Comparison of ENCODE assay signal across 9 cellular contexts in genomic region chr9:98971168-98971914, GRCh38. TPM values are rescaled to one million over a fixed set of nuclear protein-coding genes. Genes with fewer than 3 reads are reported as not detected.
A peak's percentile ranks its signal among the peaks of the same experiment; 100 is the strongest.
DNase-seq lines count a peak whose midpoint lies in the region; ATAC-seq and TF ChIP-seq lines count a peak whose summit lies in the region.
"Had no signal": no experiment of that assay in that cellular context is flagged by ENCODE, and none has a peak within 500 bp of the region (broad histone marks: within the 10 kb centered on the region; RNA-seq: fewer than 3 reads in every experiment).

No MANE protein-coding gene starts in this region.

- TF ChIP-seq CTCF in HEK293 (tag by site-specific recombination; IDR thresholded peaks at IDR 0.05): no peak
- TF ChIP-seq CTCF in gastrocnemius medialis (IDR thresholded peaks at IDR 0.05 in 4 of 5, conservative IDR thresholded peaks at IDR 0.05 in 1 of 5): no peak

- H3K9me3 ChIP-seq in HEK293 (ENCODE audit: control insufficient read depth, insufficient read depth, low read depth, low read length) (no peaks in the 10 kb centered on the region), adipocyte (ENCODE audit: control insufficient read depth, low read length) (no peaks in the 10 kb centered on the region), gastrocnemius medialis (no peaks in the 10 kb centered on the region)

- ATAC-seq in Right ventricle myocardium inferior: peak; percentile 43
- no peak for ATAC-seq in gastrocnemius medialis
- ATAC-seq in HG03571 (IDR thresholded peaks at IDR 0.05; ENCODE audit: unreplicated experiment): no peak
- ATAC-seq in stimulated activated naive CD8-positive, alpha-beta T cell treated with anti-CD3 and anti-CD28 coated beads, Interleukin-15, Interleukin-2, amounts not matched to agents 100 U/mL and 50 U/mL, for 24 hours: no peak

- CTCF ChIA-PET in HEK293 (lab: Yijun Ruan, JAX): interaction anchor here (0.6 to 5.5 kb wide), 3 partner anchors 26 to 122 kb away, joined by 3 to 51 read pairs (median 4); no protein-coding TSS in a partner anchor

- H3K4me1 ChIP-seq in HEK293 (ENCODE audit: control insufficient read depth, insufficient read depth, low read length) (no peaks in the 10 kb centered on the region), adipocyte (ENCODE audit: control insufficient read depth, insufficient read depth, low read length) (peaks cover 19% of the 10 kb centered on the region), gastrocnemius medialis (peaks cover 16 to 26% of the 10 kb centered on the region in 2 donors)

- H3K36me3 ChIP-seq in HEK293 (ENCODE audit: control insufficient read depth in 2 of 2, insufficient read depth in 1 of 2, low read length in 2 of 2): no peaks in the 10 kb centered on the region
- H3K36me3 ChIP-seq in adipocyte (ENCODE audit: control insufficient read depth, insufficient read depth, low read length, severe bottlenecking): peaks cover 3% of the 10 kb centered on the region
- H3K36me3 ChIP-seq in gastrocnemius medialis: no peaks in the 10 kb centered on the region

- no peak for TF ChIP-seq POLR2A in gastrocnemius medialis (IDR thresholded peaks at IDR 0.05)

- intact Hi-C loops in Right ventricle myocardium inferior (cut with DNase I) (loop anchor here (10.0 kb wide), 1 partner anchor 173 kb away; no protein-coding TSS in a partner anchor), gastrocnemius medialis (cut with DNase I; ENCODE audit: low total_unique reads) (no loop called here)

- H3K27ac ChIP-seq in HEK293 (ENCODE audit: extremely low read depth, low read depth, low read length) (no peak overlapping the region), gastrocnemius medialis (peak overlapping the region; percentile 39 to 74 (median 60))

- H3K9ac ChIP-seq in adipocyte (ENCODE audit: low read length): no peak overlapping the region

- POLR2A ChIA-PET in HEK293 (lab: Yijun Ruan, JAX): interaction anchor here (0.6 kb wide), 1 partner anchor 28 kb away, joined by 3 read pairs; no protein-coding TSS in a partner anchor

- H3K27me3 ChIP-seq in adipocyte (replicated peaks; ENCODE audit: control insufficient read depth, insufficient read depth, low read length): peaks cover 22% of the 10 kb centered on the region
- H3K27me3 ChIP-seq in gastrocnemius medialis: peaks cover 0 to 3% (median 0%) of the 10 kb centered on the region in 3 donors

- H3K4me3 ChIP-seq in HEK293 (ENCODE audit: low read depth, low read length) (no peak overlapping the region), adipocyte (ENCODE audit: low read length) (no peak overlapping the region), gastrocnemius medialis (no peak overlapping the region)

- DNase-seq in adipocyte (ENCODE audit: low read depth) (peak; percentile 71), Right ventricle myocardium inferior (ENCODE audit: missing footprints) (no peak), gastrocnemius medialis (no peak), DMS153 treated with DMSO at 0.1 percent for 48 hours (lab: John Stamatoyannopoulos, UW; ENCODE audit: unreplicated experiment) (no peak), HT-29 (ENCODE audit: low spot score) (no peak)
- no peak for DNase-seq in stimulated activated naive CD8-positive, alpha-beta T cell treated with anti-CD3 and anti-CD28 coated beads, Interleukin-15, Interleukin-2, amounts not matched to agents 100 U/mL and 50 U/mL, for 24 hours
- DNase-seq: NCI-H524 treated with DMSO at 0.1 percent for 48 hours had no signal

- in situ Hi-C loops in gastrocnemius medialis (cut with MboI; ENCODE audit: low sequenced_read_pairs in 4 of 4): no loop called here

TF ChIP-seq in HEK293, 187 proteins besides CTCF, POLR2A, EP300 and RAD21:
- TF ChIP-seq ZNF629 (tag by site-specific recombination; IDR thresholded peaks at IDR 0.05) (peak; percentile 50; the same call in 1 of the 2 replicates), ZNF23 (tag by site-specific recombination; IDR thresholded peaks at IDR 0.05; ENCODE audit: borderline replicate concordance) (no peak), ZNF660 (tag by site-specific recombination; IDR thresholded peaks at IDR 0.05) (peak; percentile 48), KLF10 (tag by site-specific recombination; IDR thresholded peaks at IDR 0.05) (0 out of 2 replicates have a peak, but pooled peaks have one; percentile 27), PATZ1 (tag by site-specific recombination; IDR thresholded peaks at IDR 0.05) (peak; percentile 20; the same call in 1 of the 2 replicates)

RNA-seq across cellular contexts. Expression of gene COL15A1, which starts 27.6 kb away (rescaled TPM):
- total RNA-seq in Right ventricle myocardium inferior: 58.3 TPM
- total RNA-seq in gastrocnemius medialis: 1 to 10 TPM; 4.0 to 7.8 (median 6.8) TPM
- not detected in 2 replicates for total RNA-seq in HT-29 (2014; rRNA removed; shearing (Covaris generic))
